12 cellular contexts compared by ENCODE assay signal in genomic region chr3:17979248-17979647, GRCh38.
DNase-seq lines count a peak whose midpoint lies in the region; ATAC-seq, FAIRE-seq and TF ChIP-seq lines count a peak whose summit lies in the region.
"Had no signal": no experiment of that assay in that cellular context is flagged by ENCODE, and none has a peak within 500 bp of the region (broad histone marks: within the 10 kb centered on the region; RNA-seq: fewer than 3 reads in every experiment).

No MANE protein-coding gene starts in this region.

- TF ChIP-seq RAD21 in A549 (conservative IDR thresholded peaks at IDR 0.05 in 1 of 2, IDR thresholded peaks at IDR 0.05 in 1 of 2) = peak; percentile 43 to 50; a peak in 3 of 5 replicates

- H3K27ac Mint-ChIP-seq in progenitor cell of endocrine pancreas = no peak overlapping the region
- H3K27ac Mint-ChIP-seq: activated naive CD8-positive, alpha-beta T cell treated with anti-CD3 and anti-CD28 coated beads for 36 hours had no signal

- H3K9me3 Mint-ChIP-seq in activated T-cell treated with anti-CD3 and anti-CD28 coated beads, Interleukin-2, amount 50 U/mL, for 4 hours = no peaks in the 10 kb centered on the region
- H3K9me3 Mint-ChIP-seq in progenitor cell of endocrine pancreas (ENCODE audit: low read depth) = no peaks in the 10 kb centered on the region
- H3K9me3 Mint-ChIP-seq: activated naive CD8-positive, alpha-beta T cell treated with anti-CD3 and anti-CD28 coated beads for 36 hours had no signal

- FAIRE-seq in A549 (lab: Jason Lieb, UNC) = no peak
- FAIRE-seq: GM12892 had no signal

- H3K79me2 ChIP-seq in GM23248 (ENCODE audit: insufficient read depth) (no peaks in the 10 kb centered on the region), OCI-LY3 (ENCODE audit: low read length) (no peaks in the 10 kb centered on the region)

- peak in 1 of 2 experiments; percentile 26 for DNase-seq in A549 (ENCODE audit: low read depth in 1 of 2, low spot score in 1 of 2)
- peak; percentile 33 for DNase-seq in GM23248
- DNase-seq in foreskin keratinocyte = no peak
- DNase-seq in NCI-H2227 treated with DMSO at 0.1 percent for 48 hours (lab: John Stamatoyannopoulos, UW) = no peak
- DNase-seq in activated T-cell treated with anti-CD3 and anti-CD28 coated beads, Interleukin-2, amount 50 U/mL, for 4 hours = no peak
- no peak for DNase-seq in activated effector memory CD4-positive, alpha-beta T cell treated with anti-CD3 and anti-CD28 coated beads, Interleukin-2, amount 50 U/mL, for 16 hours
- DNase-seq in progenitor cell of endocrine pancreas (ENCODE audit: low spot score, unreplicated experiment) = no peak
- DNase-seq: activated naive CD8-positive, alpha-beta T cell treated with anti-CD3 and anti-CD28 coated beads for 36 hours; effector memory CD4-positive, alpha-beta T cell; NCI-H1694 had no signal

- H3K9me3 ChIP-seq in A549 (no peaks in the 10 kb centered on the region), GM23248 (ENCODE audit: low read depth) (no peaks in the 10 kb centered on the region), OCI-LY3 (ENCODE audit: insufficient read depth, low read length) (no peaks in the 10 kb centered on the region)

- H3K27ac ChIP-seq in A549 (no peak overlapping the region), GM23248 (no peak overlapping the region), OCI-LY3 (ENCODE audit: low read length) (no peak overlapping the region), foreskin keratinocyte (no peak overlapping the region)

- no peak overlapping the region for H3K9ac ChIP-seq in GM23248
- no peak overlapping the region for H3K9ac ChIP-seq in OCI-LY3 (ENCODE audit: low read length)

- POLR2A ChIA-PET in A549 (lab: Yijun Ruan, JAX) = no interaction called here

- 35% methylated on average over 2 of the region's 2 CpGs for WGBS in A549 (ENCODE audit: missing lambda C conversion rate)
- 16 to 29% methylated on average over 2 of the region's 2 CpGs for whole genome bisulfite sequencing in GM23248 (ENCODE audit: low coverage in 1 of 2, low lambda C conversion rate in 2 of 2, missing lambda C conversion rate in 2 of 2), 2 experiments

- no peaks in the 10 kb centered on the region for H3K4me1 Mint-ChIP-seq in activated T-cell treated with anti-CD3 and anti-CD28 coated beads, Interleukin-2, amount 50 U/mL, for 4 hours (ENCODE audit: low read depth)
- H3K4me1 Mint-ChIP-seq in progenitor cell of endocrine pancreas (ENCODE audit: low read depth) = peaks cover 4% of the 10 kb centered on the region
- H3K4me1 Mint-ChIP-seq: activated naive CD8-positive, alpha-beta T cell treated with anti-CD3 and anti-CD28 coated beads for 36 hours had no signal

- H3K27me3 ChIP-seq in GM23248 (replicated peaks; ENCODE audit: insufficient read depth) = peaks cover 13% of the 10 kb centered on the region
- peaks cover 27% of the 10 kb centered on the region for H3K27me3 ChIP-seq in OCI-LY3 (ENCODE audit: low read depth, low read length)
- peaks cover 3% of the 10 kb centered on the region for H3K27me3 ChIP-seq in foreskin keratinocyte

- no peak for TF ChIP-seq EP300 in A549 (IDR thresholded peaks at IDR 0.05)

- H3F3A ChIP-seq in GM23248 (ENCODE audit: insufficient read depth) = no peaks in the 10 kb centered on the region

- H3K4me1 ChIP-seq in A549 = no peaks in the 10 kb centered on the region
- no peaks in the 10 kb centered on the region for H3K4me1 ChIP-seq in GM23248 (ENCODE audit: insufficient read depth)
- H3K4me1 ChIP-seq in OCI-LY3 (ENCODE audit: low read length) = no peaks in the 10 kb centered on the region
- no peaks in the 10 kb centered on the region for H3K4me1 ChIP-seq in foreskin keratinocyte

- ATAC-seq in A549 = peak; percentile 71 to 77; a peak in 4 of 6 replicates
- ATAC-seq in foreskin keratinocyte = no peak
- no peak for ATAC-seq in activated T-cell treated with anti-CD3 and anti-CD28 coated beads, Interleukin-2, amount 50 U/mL, for 4 hours

- H3K9me2 ChIP-seq in GM23248 (ENCODE audit: insufficient read depth) = no peaks in the 10 kb centered on the region

- no peaks in the 10 kb centered on the region for H4K20me1 ChIP-seq in GM23248 (ENCODE audit: insufficient read depth)
- H4K20me1 ChIP-seq in OCI-LY3 (ENCODE audit: insufficient read depth, low read length) = no peaks in the 10 kb centered on the region

- H2AFZ ChIP-seq in GM23248 (no peak overlapping the region), OCI-LY3 (ENCODE audit: low read depth, low read length) (no peak overlapping the region)

- TF ChIP-seq CTCF in A549 (IDR thresholded peaks at IDR 0.05) (peak; percentile 32), OCI-LY3 (IDR thresholded peaks at IDR 0.05; ENCODE audit: low read depth, low read length) (peak; percentile 60), foreskin keratinocyte (conservative IDR thresholded peaks at IDR 0.05) (peak; percentile 32), progenitor cell of endocrine pancreas (IDR thresholded peaks at IDR 0.05; ENCODE audit: unreplicated experiment) (no peak)

- H3K36me3 ChIP-seq in GM23248 (ENCODE audit: low read depth) (no peaks in the 10 kb centered on the region), OCI-LY3 (replicated peaks; ENCODE audit: low read depth, low read length) (no peaks in the 10 kb centered on the region)

- in situ Hi-C loops in GM23248 (cut with MboI) = no loop called here

- CTCF ChIA-PET in A549 (lab: Yijun Ruan, JAX) = interaction anchor here (1.0 to 1.1 kb wide), 2 partner anchors 11 to 16 kb away, joined by 4 read pairs; no protein-coding TSS in a partner anchor

- no peak overlapping the region for H3K4me3 ChIP-seq in A549
- no peak overlapping the region for H3K4me3 ChIP-seq in GM23248
- no peak overlapping the region for H3K4me3 ChIP-seq in OCI-LY3 (ENCODE audit: low read length)

- no peak overlapping the region for H3K4me2 ChIP-seq in A549
- H3K4me2 ChIP-seq in GM23248 (ENCODE audit: unreplicated experiment) = no peak overlapping the region
- no peak overlapping the region for H3K4me2 ChIP-seq in OCI-LY3 (ENCODE audit: low read length)

- H3K4me3 Mint-ChIP-seq in activated T-cell treated with anti-CD3 and anti-CD28 coated beads, Interleukin-2, amount 50 U/mL, for 4 hours = no peak overlapping the region
- H3K4me3 Mint-ChIP-seq in progenitor cell of endocrine pancreas (ENCODE audit: low read depth) = no peak overlapping the region
- H3K4me3 Mint-ChIP-seq: activated naive CD8-positive, alpha-beta T cell treated with anti-CD3 and anti-CD28 coated beads for 36 hours had no signal

- H3K36me3 Mint-ChIP-seq in activated T-cell treated with anti-CD3 and anti-CD28 coated beads, Interleukin-2, amount 50 U/mL, for 4 hours (ENCODE audit: insufficient read depth) = no peaks in the 10 kb centered on the region
- H3K36me3 Mint-ChIP-seq in progenitor cell of endocrine pancreas (ENCODE audit: insufficient read depth) = no peaks in the 10 kb centered on the region
- H3K36me3 Mint-ChIP-seq: activated naive CD8-positive, alpha-beta T cell treated with anti-CD3 and anti-CD28 coated beads for 36 hours had no signal

- TF ChIP-seq POLR2A in A549 (IDR thresholded peaks at IDR 0.05; ENCODE audit: low read length) = no peak

- peaks cover 16% of the 10 kb centered on the region for H3K27me3 Mint-ChIP-seq in activated T-cell treated with anti-CD3 and anti-CD28 coated beads, Interleukin-2, amount 50 U/mL, for 4 hours (ENCODE audit: low read depth)
- no peaks in the 10 kb centered on the region for H3K27me3 Mint-ChIP-seq in progenitor cell of endocrine pancreas

TF ChIP-seq in A549, 52 proteins besides CTCF, POLR2A, EP300 and RAD21:
- peak; percentile 34; the same call in 1 of the 3 replicates for TF ChIP-seq SMC3 (IDR thresholded peaks at IDR 0.05)
- no peak for TF ChIP-seq RFX5 (IDR thresholded peaks at IDR 0.05)

Comparison
In these comparisons a context has a peak if more than half of its experiments do, and no peak if none do; other contexts are left out.
1. ATAC-seq: peak in A549 (2 of 2); none in foreskin keratinocyte (single experiment) and activated T-cell treated with anti-CD3 and anti-CD28 coated beads, Interleukin-2, amount 50 U/mL, for 4 hours (0 of 2).